In the genomic region with DNA sequence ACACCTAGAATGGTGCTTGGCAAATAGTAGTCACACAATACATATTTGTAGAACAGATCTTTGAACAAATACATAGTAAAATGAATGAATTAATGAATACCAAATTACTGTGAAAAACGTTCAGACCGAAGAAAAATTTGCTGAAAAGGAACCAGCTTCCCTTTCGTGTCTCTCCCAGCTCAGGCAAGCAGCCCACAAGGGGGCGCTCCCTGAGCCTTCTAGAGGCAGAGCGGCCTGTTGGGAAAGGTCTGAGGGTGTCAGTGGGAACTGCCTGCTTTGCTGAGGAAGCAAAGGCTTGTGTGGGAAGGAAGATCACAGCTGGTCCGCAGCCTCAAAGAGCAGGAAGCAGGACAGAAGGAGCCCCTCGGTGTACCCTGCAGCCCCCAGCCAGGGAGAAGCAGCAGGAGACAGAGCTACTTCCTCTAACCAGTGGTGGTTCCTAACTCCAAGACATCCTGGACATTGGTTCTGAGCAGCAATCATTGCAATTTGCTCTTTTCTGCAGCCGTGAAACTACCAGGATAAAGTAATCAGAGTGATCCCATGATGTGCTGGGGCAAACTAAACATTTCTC, we compare ENCODE assay signal across 7 cellular contexts.
DNase-seq lines count a peak whose midpoint lies in the region; ATAC-seq lines count a peak whose summit lies in the region.

No MANE protein-coding gene starts in this region.

- in situ Hi-C loops in T47D (cut with HindIII; ENCODE audit: low pct_unique_long_range_greater_than_20kb, low sequenced_read_pairs) = no loop called here

- no peaks in the 10 kb centered on the region for H3K27me3 ChIP-seq in H7 (ENCODE audit: control insufficient read depth, insufficient read depth, low read length)

- ATAC-seq in HG02759 (IDR thresholded peaks at IDR 0.05; ENCODE audit: unreplicated experiment) (no peak), HG02938 (IDR thresholded peaks at IDR 0.05; ENCODE audit: unreplicated experiment) (no peak)

- DNase-seq in GM03348 (ENCODE audit: low spot score) (peak; percentile 35), NCI-H1048 (lab: John Stamatoyannopoulos, UW) (peak; percentile 41), T47D (ENCODE audit: low read depth in 1 of 2, low spot score in 1 of 2) (peak; percentile 27 to 82), pons (ENCODE audit: low spot score) (peak; percentile 54), H7 (no peak)

- H3K36me3 ChIP-seq in H7 (replicated peaks; ENCODE audit: control insufficient read depth, insufficient read depth, low read length) = no peaks in the 10 kb centered on the region

- H3K4me3 ChIP-seq in H7 (ENCODE audit: insufficient read depth, low read depth, low read length) = no peak overlapping the region
